ENCODE assay signal across 6 cellular contexts in genomic region chr7:100867796-100868485, GRCh38. TPM values are rescaled to one million over a fixed set of nuclear protein-coding genes. Genes with fewer than 3 reads are reported as not detected.
A peak's percentile ranks its signal among the peaks of the same experiment; 100 is the strongest.
DNase-seq lines count a peak whose midpoint lies in the region; TF ChIP-seq lines count a peak whose summit lies in the region.

No MANE protein-coding gene starts in this region.

- H3K4me1 ChIP-seq in mesodermal cell (ENCODE audit: control insufficient read depth, insufficient read depth, low read length, poor library complexity, severe bottlenecking): peaks cover 7% of the 10 kb centered on the region

- peak overlapping the region; percentile 78 for H3K4me3 Mint-ChIP-seq in activated naive CD8-positive, alpha-beta T cell

- WGBS in mesodermal cell (ENCODE audit: insufficient coverage in 2 of 2), 2 experiments: 15 to 20% methylated on average over 17 to 24 of the region's 25 CpGs

- H3K36me3 Mint-ChIP-seq in activated naive CD8-positive, alpha-beta T cell: peaks cover 9% of the 10 kb centered on the region

- H3K9me3 ChIP-seq in mesodermal cell (ENCODE audit: control insufficient read depth, low read length): no peaks in the 10 kb centered on the region

- H3K4me3 ChIP-seq in GM06990 (replicated peaks; ENCODE audit: low read depth, low read length): peak overlapping the region; percentile 82
- H3K4me3 ChIP-seq in mesodermal cell (ENCODE audit: extremely low read depth, insufficient read depth, low read length, poor library complexity, severe bottlenecking): peak overlapping the region; percentile 98

- no peak for TF ChIP-seq CTCF in GM06990 (IDR thresholded peaks at IDR 0.05; ENCODE audit: insufficient read depth, low read length, poor library complexity, severe bottlenecking)

- no peaks in the 10 kb centered on the region for H3K9me3 Mint-ChIP-seq in activated naive CD8-positive, alpha-beta T cell (ENCODE audit: low read depth)

- no peaks in the 10 kb centered on the region for H3K27me3 Mint-ChIP-seq in activated naive CD8-positive, alpha-beta T cell

- H3K4me1 Mint-ChIP-seq in activated naive CD8-positive, alpha-beta T cell (ENCODE audit: low read depth): peaks cover 12% of the 10 kb centered on the region

- peak; percentile 32 for DNase-seq in GM06990 (ENCODE audit: extremely low read depth, insufficient read length)
- no peak for DNase-seq in stimulated activated CD4-positive, alpha-beta T cell treated with anti-CD3 and anti-CD28 coated beads, Interleukin-4, amount 100 ng/mL, for 1 hour
- DNase-seq in 8988T: no peak
- DNase-seq in pons (ENCODE audit: low spot score): no peak

- H3K27ac Mint-ChIP-seq in activated naive CD8-positive, alpha-beta T cell: peak overlapping the region; percentile 78

- H3K27ac ChIP-seq in mesodermal cell (ENCODE audit: low read depth, low read length, severe bottlenecking): peak overlapping the region; percentile 90

- no peaks in the 10 kb centered on the region for H3K27me3 ChIP-seq in GM06990 (replicated peaks; ENCODE audit: control insufficient read depth, insufficient read depth, low read length)

- H3K36me3 ChIP-seq in GM06990 (ENCODE audit: control insufficient read depth, insufficient read depth, low read length): peaks cover 6% of the 10 kb centered on the region
- H3K36me3 ChIP-seq in mesodermal cell (ENCODE audit: control insufficient read depth, insufficient read depth, low read length): peaks cover 34% of the 10 kb centered on the region

RNA-seq across cellular contexts. Expression of gene TRIP6, which starts 0.8 kb away (rescaled TPM):
- 86.0 TPM for polyA plus RNA-seq in mesodermal cell (2013, experiment 1 of 2)
- 68.8 TPM for polyA plus RNA-seq in mesodermal cell (2013, experiment 2 of 2)

RNA-seq across cellular contexts. Expression of gene SRRT, which starts 7.0 kb away (rescaled TPM):
- polyA plus RNA-seq in mesodermal cell (2013, experiment 1 of 2): 89.6 TPM
- 82.7 TPM for polyA plus RNA-seq in mesodermal cell (2013, experiment 2 of 2)

RNA-seq across cellular contexts. Expression of gene SLC12A9, which starts 15.4 kb away (rescaled TPM):
- 16.4 TPM for polyA plus RNA-seq in mesodermal cell (2013, experiment 1 of 2)
- polyA plus RNA-seq in mesodermal cell (2013, experiment 2 of 2): 14.7 TPM

RNA-seq across cellular contexts. Expression of gene UFSP1, which starts 21.6 kb away (rescaled TPM):
- polyA plus RNA-seq in mesodermal cell (2013, experiment 1 of 2): 1.5 TPM
- polyA plus RNA-seq in mesodermal cell (2013, experiment 2 of 2): 0.86 TPM

RNA-seq across cellular contexts. Expression of gene ACHE, which starts 27.7 kb away (rescaled TPM):
- polyA plus RNA-seq in mesodermal cell (2013, experiment 1 of 2): 16.8 TPM
- polyA plus RNA-seq in mesodermal cell (2013, experiment 2 of 2): 12.7 TPM
